15 cellular contexts compared by ENCODE assay signal in the genomic region with DNA sequence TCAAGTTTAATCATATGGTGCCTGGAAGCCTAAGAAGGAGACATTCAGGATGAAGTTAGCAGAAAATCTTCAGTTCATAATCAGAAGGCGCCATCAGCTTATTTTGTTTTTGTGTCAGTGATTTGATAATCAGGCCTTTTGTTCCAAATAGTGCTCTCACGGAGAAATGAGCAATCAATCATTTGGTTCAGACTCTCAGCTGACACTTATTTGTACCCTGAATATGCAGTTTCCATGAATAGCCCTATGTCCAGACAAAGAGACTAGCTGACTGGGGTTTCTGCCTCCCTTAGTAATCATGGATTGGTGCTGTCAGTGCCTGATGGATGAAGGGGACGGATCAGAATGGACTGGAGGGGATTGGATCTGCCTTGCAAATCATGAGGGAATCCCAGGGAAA.
"Had no signal": no experiment of that assay in that cellular context is flagged by ENCODE, and none has a peak within 500 bp of the region (broad histone marks: within the 10 kb centered on the region; RNA-seq: fewer than 3 reads in every experiment).

No MANE protein-coding gene starts in this region.

- H3K27ac Mint-ChIP-seq: activated CD4-positive, alpha-beta T cell treated with anti-CD3 and anti-CD28 coated beads, Interleukin-2, amount 10 ng/mL, durations not matched to agents 24 days and 14 days; activated CD8-positive, alpha-beta T cell treated with anti-CD3 and anti-CD28 coated beads, Interleukin-2, amount 10 ng/mL, durations not matched to agents 7 days and 5 days; activated naive CD8-positive, alpha-beta T cell treated with anti-CD3 and anti-CD28 coated beads for 36 hours; stimulated activated memory B cell treated with anti-CD40 and anti-IgM and Interleukin-4, amounts not matched to agents 10 μg/mL and 1 μg/mL and 100 μg/mL, for 72 hours; T-helper 2 cell treated with Interferon-gamma antibody and Interleukin-4, amounts not matched to agents 5 μg/mL and 100 μg/mL, for 36 hours had no signal

- DNase-seq: activated CD4-positive, alpha-beta T cell treated with anti-CD3 and anti-CD28 coated beads, Interleukin-2, amount 10 ng/mL, durations not matched to agents 24 days and 14 days; activated CD4-positive, CD25-positive, alpha-beta regulatory T cell; activated CD8-positive, alpha-beta memory T cell treated with anti-CD3 and anti-CD28 coated beads, Interleukin-2, amount 50 U/mL, for 4 hours; activated CD8-positive, alpha-beta T cell treated with anti-CD3 and anti-CD28 coated beads, Interleukin-2, amount 10 ng/mL, durations not matched to agents 7 days and 5 days; activated naive CD8-positive, alpha-beta T cell treated with anti-CD3 and anti-CD28 coated beads for 36 hours; dermis blood vessel endothelial cell; erythroblast; left ventricle myocardium superior; mesendoderm; SW 1271; transverse colon had no signal

- H3K36me3 Mint-ChIP-seq: activated naive CD8-positive, alpha-beta T cell treated with anti-CD3 and anti-CD28 coated beads for 36 hours; stimulated activated memory B cell treated with anti-CD40 and anti-IgM and Interleukin-4, amounts not matched to agents 10 μg/mL and 1 μg/mL and 100 μg/mL, for 72 hours had no signal

- H3K4me1 ChIP-seq: transverse colon, vagina had no signal

- H3K4me1 Mint-ChIP-seq: activated CD4-positive, alpha-beta T cell treated with anti-CD3 and anti-CD28 coated beads, Interleukin-2, amount 10 ng/mL, durations not matched to agents 24 days and 14 days; activated naive CD8-positive, alpha-beta T cell treated with anti-CD3 and anti-CD28 coated beads for 36 hours; stimulated activated memory B cell treated with anti-CD40 and anti-IgM and Interleukin-4, amounts not matched to agents 10 μg/mL and 1 μg/mL and 100 μg/mL, for 72 hours had no signal

- H3K27me3 Mint-ChIP-seq: activated CD4-positive, alpha-beta T cell treated with anti-CD3 and anti-CD28 coated beads, Interleukin-2, amount 10 ng/mL, durations not matched to agents 24 days and 14 days; activated naive CD8-positive, alpha-beta T cell treated with anti-CD3 and anti-CD28 coated beads for 36 hours; stimulated activated memory B cell treated with anti-CD40 and anti-IgM and Interleukin-4, amounts not matched to agents 10 μg/mL and 1 μg/mL and 100 μg/mL, for 72 hours had no signal

- H3K4me3 Mint-ChIP-seq: activated CD4-positive, alpha-beta T cell treated with anti-CD3 and anti-CD28 coated beads, Interleukin-2, amount 10 ng/mL, durations not matched to agents 24 days and 14 days; activated CD8-positive, alpha-beta T cell treated with anti-CD3 and anti-CD28 coated beads, Interleukin-2, amount 10 ng/mL, durations not matched to agents 7 days and 5 days; activated naive CD8-positive, alpha-beta T cell treated with anti-CD3 and anti-CD28 coated beads for 36 hours; stimulated activated memory B cell treated with anti-CD40 and anti-IgM and Interleukin-4, amounts not matched to agents 10 μg/mL and 1 μg/mL and 100 μg/mL, for 72 hours; T-helper 2 cell treated with Interferon-gamma antibody and Interleukin-4, amounts not matched to agents 5 μg/mL and 100 μg/mL, for 36 hours had no signal

- H3K27ac ChIP-seq: hepatocyte, transverse colon, vagina had no signal

- H3K4me3 ChIP-seq: hepatocyte, transverse colon, vagina had no signal

- H3K36me3 ChIP-seq: transverse colon, vagina had no signal

- H3K9me3 ChIP-seq: transverse colon, vagina had no signal

- H3K9me3 Mint-ChIP-seq: activated CD4-positive, alpha-beta T cell treated with anti-CD3 and anti-CD28 coated beads, Interleukin-2, amount 10 ng/mL, durations not matched to agents 24 days and 14 days; activated naive CD8-positive, alpha-beta T cell treated with anti-CD3 and anti-CD28 coated beads for 36 hours had no signal

- H3K27me3 ChIP-seq: hepatocyte, transverse colon, vagina had no signal
